ENCODE assay signal across 1 cellular context in genomic region chr7:54758702-54759665, GRCh38.
TF ChIP-seq lines count a peak whose summit lies in the region.

Gene SEC61G, minus strand, starts transcription at chr7:54759211. Its CDS starts 1,623 bp downstream, at chr7:54757588.

TF ChIP-seq in HepG2, 621 proteins besides CTCF, POLR2A, EP300 and RAD21 (continued from another document and continues in another):
- TF ChIP-seq HMGXB4 (CRISPR knock-in tag; IDR thresholded peaks at IDR 0.05; ENCODE audit: borderline replicate concordance in 1 of 2, low read depth in 1 of 2) (peak; percentile 62 to 82; a peak in 3 of 4 replicates), ZBTB26 (CRISPR knock-in tag; IDR thresholded peaks at IDR 0.05; ENCODE audit: borderline replicate concordance) (no peak; the same call in 1 of the 2 replicates), THYN1 (CRISPR knock-in tag; IDR thresholded peaks at IDR 0.05; ENCODE audit: borderline replicate concordance, low read depth) (no peak), ZNF577 (CRISPR knock-in tag; IDR thresholded peaks at IDR 0.05; ENCODE audit: borderline replicate concordance, low read depth) (no peak), MXD4 (CRISPR knock-in tag; IDR thresholded peaks at IDR 0.05) (peak; percentile 48), THRA (CRISPR knock-in tag; IDR thresholded peaks at IDR 0.05; ENCODE audit: borderline replicate concordance) (no peak), NR2F2 (IDR thresholded peaks at IDR 0.05; ENCODE audit: borderline replicate concordance, low read depth) (peak; percentile 36; the same call in 1 of the 2 replicates), KLF6 (CRISPR knock-in tag; IDR thresholded peaks at IDR 0.05) (peak; percentile 77), HDAC6 (IDR thresholded peaks at IDR 0.05; ENCODE audit: low read depth, low read length) (no peak), TIGD3 (CRISPR knock-in tag; IDR thresholded peaks at IDR 0.05; ENCODE audit: borderline replicate concordance) (no peak; the same call in none of the 2 replicates), ZNF547 (CRISPR knock-in tag; IDR thresholded peaks at IDR 0.05) (no peak; the same call in 1 of the 2 replicates), ADNP (CRISPR knock-in tag; IDR thresholded peaks at IDR 0.05) (no peak), ZNF747 (CRISPR knock-in tag; IDR thresholded peaks at IDR 0.05; ENCODE audit: borderline replicate concordance) (no peak), ZNF564 (CRISPR knock-in tag; IDR thresholded peaks at IDR 0.05) (no peak), ZMYM4 (CRISPR knock-in tag; IDR thresholded peaks at IDR 0.05) (peak; percentile 83), ZNF782 (CRISPR knock-in tag; IDR thresholded peaks at IDR 0.05; ENCODE audit: borderline replicate concordance) (peak; percentile 64; the same call in 1 of the 2 replicates), ZNF781 (CRISPR knock-in tag; IDR thresholded peaks at IDR 0.05; ENCODE audit: borderline replicate concordance, not compliant biosample characterization) (no peak), FOSL1 (CRISPR knock-in tag; IDR thresholded peaks at IDR 0.05; ENCODE audit: borderline replicate concordance) (no peak), ZNF263 (CRISPR knock-in tag; IDR thresholded peaks at IDR 0.05) (peak; percentile 56), ZNF609 (CRISPR knock-in tag; IDR thresholded peaks at IDR 0.05; ENCODE audit: borderline replicate concordance) (0 out of 2 replicates have a peak, but pooled peaks have one; percentile 31), MTA3 (CRISPR knock-in tag; IDR thresholded peaks at IDR 0.05) (no peak), ZNF234 (CRISPR knock-in tag; conservative IDR thresholded peaks at IDR 0.05) (no peak; the same call in 1 of the 2 replicates), FOXM1 (CRISPR knock-in tag; IDR thresholded peaks at IDR 0.05) (no peak), ZNF589 (CRISPR knock-in tag; conservative IDR thresholded peaks at IDR 0.05) (no peak), NFATC3 (CRISPR knock-in tag; IDR thresholded peaks at IDR 0.05) (no peak), ZNF614 (CRISPR knock-in tag; IDR thresholded peaks at IDR 0.05; ENCODE audit: borderline replicate concordance) (no peak; the same call in 1 of the 2 replicates), SUZ12 (IDR thresholded peaks at IDR 0.05; ENCODE audit: low read depth, low read length) (no peak), ZNF350 (CRISPR knock-in tag; IDR thresholded peaks at IDR 0.05; ENCODE audit: borderline replicate concordance, low read depth) (peak; percentile 89), HNRNPK (IDR thresholded peaks at IDR 0.05; ENCODE audit: low read depth, low read length, poor library complexity, severe bottlenecking) (no peak), ATF7 (IDR thresholded peaks at IDR 0.05) (no peak), ATF7 (CRISPR knock-in tag; IDR thresholded peaks at IDR 0.05) (peak; percentile 42; the same call in 1 of the 2 replicates), HNRNPL (IDR thresholded peaks at IDR 0.05; ENCODE audit: low read depth, low read length) (no peak), RAD51 (IDR thresholded peaks at IDR 0.05; ENCODE audit: borderline replicate concordance) (no peak), ZFY (CRISPR knock-in tag; IDR thresholded peaks at IDR 0.05) (peak; percentile 97), NCOA1 (CRISPR knock-in tag; IDR thresholded peaks at IDR 0.05) (no peak), NFIC (IDR thresholded peaks at IDR 0.05; ENCODE audit: low read length) (no peak), ZBTB25 (CRISPR knock-in tag; IDR thresholded peaks at IDR 0.05) (peak; percentile 33; the same call in 1 of the 2 replicates), SP2 (CRISPR knock-in tag; IDR thresholded peaks at IDR 0.05) (peak; percentile 97), PAXIP1 (CRISPR knock-in tag; conservative IDR thresholded peaks at IDR 0.05) (peak; percentile 24; the same call in 1 of the 2 replicates), ZNF616 (CRISPR knock-in tag; IDR thresholded peaks at IDR 0.05; ENCODE audit: low read depth) (no peak), MED13 (CRISPR knock-in tag; IDR thresholded peaks at IDR 0.05) (no peak; the same call in 1 of the 2 replicates), ZNF768 (CRISPR knock-in tag; IDR thresholded peaks at IDR 0.05) (no peak), ERF (CRISPR knock-in tag; IDR thresholded peaks at IDR 0.05) (peak; percentile 58), SP1 (IDR thresholded peaks at IDR 0.05) (no peak), SP1 (CRISPR knock-in tag; IDR thresholded peaks at IDR 0.05) (peak; percentile 39; the same call in 1 of the 2 replicates), ZNF432 (CRISPR knock-in tag; IDR thresholded peaks at IDR 0.05; ENCODE audit: borderline replicate concordance) (no peak), PLRG1 (conservative IDR thresholded peaks at IDR 0.05) (no peak), ZNF703 (CRISPR knock-in tag; IDR thresholded peaks at IDR 0.05; ENCODE audit: borderline replicate concordance) (peak; percentile 62; the same call in 1 of the 2 replicates), ZBTB43 (CRISPR knock-in tag; conservative IDR thresholded peaks at IDR 0.05) (no peak; the same call in 1 of the 2 replicates), KDM4B (CRISPR knock-in tag; IDR thresholded peaks at IDR 0.05) (no peak), CREBL2 (CRISPR knock-in tag; IDR thresholded peaks at IDR 0.05; ENCODE audit: borderline replicate concordance) (peak; percentile 63; the same call in 1 of the 2 replicates), ZFP37 (CRISPR knock-in tag; IDR thresholded peaks at IDR 0.05; ENCODE audit: borderline replicate concordance) (no peak; the same call in 1 of the 2 replicates), KLF12 (CRISPR knock-in tag; IDR thresholded peaks at IDR 0.05; ENCODE audit: borderline replicate concordance) (peak; percentile 81), NR2F6 (IDR thresholded peaks at IDR 0.05) (no peak), NR2F6 (CRISPR knock-in tag; IDR thresholded peaks at IDR 0.05) (no peak; the same call in 1 of the 2 replicates), RFX3 (CRISPR knock-in tag; IDR thresholded peaks at IDR 0.05) (no peak)
